In genomic region chr3:42236611-42237010, GRCh38 we compare ENCODE assay signal across 6 cellular contexts. TPM values are rescaled to one million over a fixed set of nuclear protein-coding genes. Genes with fewer than 3 reads are reported as not detected.
"Had no signal": no experiment of that assay in that cellular context is flagged by ENCODE, and none has a peak within 500 bp of the region (broad histone marks: within the 10 kb centered on the region; RNA-seq: fewer than 3 reads in every experiment).

No MANE protein-coding gene starts in this region.

- H3K27ac ChIP-seq: HL-60 had no signal

- DNase-seq: H9, HCEC 1CT, KBM-7 had no signal

- H3K4me3 ChIP-seq: GM23338 had no signal

- ATAC-seq: GM23338, HepG2 had no signal

RNA-seq across cellular contexts. Expression of gene CCK, which starts 29.4 kb away (rescaled TPM):
- total RNA-seq: HepG2 had no signal
